21 cellular contexts compared by ENCODE assay signal in genomic region chr16:86986809-86987487, GRCh38.
DNase-seq lines count a peak whose midpoint lies in the region; ATAC-seq, FAIRE-seq and TF ChIP-seq lines count a peak whose summit lies in the region.
"Had no signal": no experiment of that assay in that cellular context is flagged by ENCODE, and none has a peak within 500 bp of the region (broad histone marks: within the 10 kb centered on the region; RNA-seq: fewer than 3 reads in every experiment).

No MANE protein-coding gene starts in this region.

- ATAC-seq in HG03521 (IDR thresholded peaks at IDR 0.05; ENCODE audit: unreplicated experiment): no peak

- peaks cover 6% of the 10 kb centered on the region for H3K27me3 Mint-ChIP-seq in activated CD4-positive, alpha-beta T cell treated with anti-CD3 and anti-CD28 coated beads, Interleukin-2, amount 10 ng/mL, durations not matched to agents 7 days and 5 days
- no peaks in the 10 kb centered on the region for H3K27me3 Mint-ChIP-seq in activated CD4-positive, alpha-beta T cell treated with anti-CD3 and anti-CD28 coated beads, Interleukin-2, amount 10 ng/mL, durations not matched to agents 24 days and 14 days

- no peak overlapping the region for H3K18ac ChIP-seq in neuronal stem cell (ENCODE audit: low read length)

- H2BK120ac ChIP-seq in neuronal stem cell (ENCODE audit: low read depth, low read length): no peak overlapping the region

- H3K4me3 Mint-ChIP-seq in activated CD4-positive, alpha-beta T cell treated with anti-CD3 and anti-CD28 coated beads, Interleukin-2, amount 10 ng/mL, durations not matched to agents 7 days and 5 days: no peak overlapping the region
- H3K4me3 Mint-ChIP-seq in activated CD4-positive, alpha-beta T cell treated with anti-CD3 and anti-CD28 coated beads, Interleukin-2, amount 10 ng/mL, durations not matched to agents 24 days and 14 days: no peak overlapping the region

- WGBS in neuronal stem cell (ENCODE audit: extremely low coverage in 2 of 2, insufficient read length in 2 of 2, insufficient replicate concordance in 1 of 2), 2 donors: no CpG with 5 or more reads among the region's 18 CpGs
- 88% methylated on average over 17 of the region's 18 CpGs for WGBS in smooth muscle cell (ENCODE audit: low lambda C conversion rate)

- no peak for DNase-seq in activated CD4-positive, alpha-beta T cell treated with anti-CD3 and anti-CD28 coated beads, Interleukin-2, amount 10 ng/mL, durations not matched to agents 7 days and 5 days
- DNase-seq in activated CD4-positive, alpha-beta T cell treated with anti-CD3 and anti-CD28 coated beads, Interleukin-2, amount 10 ng/mL, durations not matched to agents 24 days and 14 days: no peak
- DNase-seq in ELR (ENCODE audit: low read depth) (peak; percentile 19), bronchial epithelial cell (ENCODE audit: low read depth) (no peak), neuronal stem cell (ENCODE audit: low spot score) (no peak), MM.1S (no peak), smooth muscle cell (lab: John Stamatoyannopoulos, UW; ENCODE audit: unreplicated experiment) (no peak)
- DNase-seq: AML-193, DND-41, NCI-H1092, NCI-H1694, NCI-H2081 treated with DMSO at 0.1 percent for 48 hours, NCI-H510A treated with DMSO at 0.1 percent for 48 hours, NCI-H774, OCI-M1, SIG-M5 had no signal

- H3K27ac ChIP-seq in neuronal stem cell (replicated peaks; ENCODE audit: low read length) (no peak overlapping the region), MM.1S (ENCODE audit: low read length) (no peak overlapping the region), smooth muscle cell (ENCODE audit: low read depth) (no peak overlapping the region)
- H3K27ac ChIP-seq: 22Rv1, C4-2B had no signal

- peaks cover 5% of the 10 kb centered on the region for H3K4me1 Mint-ChIP-seq in activated CD4-positive, alpha-beta T cell treated with anti-CD3 and anti-CD28 coated beads, Interleukin-2, amount 10 ng/mL, durations not matched to agents 7 days and 5 days
- H3K4me1 Mint-ChIP-seq in activated CD4-positive, alpha-beta T cell treated with anti-CD3 and anti-CD28 coated beads, Interleukin-2, amount 10 ng/mL, durations not matched to agents 24 days and 14 days: peaks cover 4% of the 10 kb centered on the region

- CTCF ChIA-PET in activated CD4-positive, alpha-beta T cell treated with anti-CD3 and anti-CD28 coated beads, Interleukin-2, amount 10 ng/mL, durations not matched to agents 7 days and 5 days (lab: Charles Lee): no interaction called here

- H2AFZ ChIP-seq in neuronal stem cell (ENCODE audit: low read length): no peak overlapping the region
- no peak overlapping the region for H2AFZ ChIP-seq in MM.1S (ENCODE audit: low read length)
- no peak overlapping the region for H2AFZ ChIP-seq in smooth muscle cell (ENCODE audit: low read depth)

- H3K9me3 Mint-ChIP-seq in activated CD4-positive, alpha-beta T cell treated with anti-CD3 and anti-CD28 coated beads, Interleukin-2, amount 10 ng/mL, durations not matched to agents 7 days and 5 days: peaks cover 3% of the 10 kb centered on the region
- H3K9me3 Mint-ChIP-seq in activated CD4-positive, alpha-beta T cell treated with anti-CD3 and anti-CD28 coated beads, Interleukin-2, amount 10 ng/mL, durations not matched to agents 24 days and 14 days: no peaks in the 10 kb centered on the region

- H3K27me3 ChIP-seq in bronchial epithelial cell (ENCODE audit: control insufficient read depth, insufficient read depth, low read length) (no peaks in the 10 kb centered on the region), neuronal stem cell (ENCODE audit: control insufficient read depth in 3 of 3, insufficient read depth in 3 of 3, low read depth in 1 of 3, low read length in 3 of 3) (no peaks in the 10 kb centered on the region), MM.1S (replicated peaks; ENCODE audit: insufficient read depth, low read length) (peaks cover 29% of the 10 kb centered on the region), smooth muscle cell (ENCODE audit: low read depth) (no peaks in the 10 kb centered on the region)

- no peak overlapping the region for H3K14ac ChIP-seq in neuronal stem cell (ENCODE audit: low read length)

- no peak overlapping the region for H3K4ac ChIP-seq in neuronal stem cell (ENCODE audit: low read length)

- no peaks in the 10 kb centered on the region for H4K20me1 ChIP-seq in MM.1S (ENCODE audit: insufficient read depth, low read length)
- no peaks in the 10 kb centered on the region for H4K20me1 ChIP-seq in smooth muscle cell (ENCODE audit: low read depth)

- H3K23ac ChIP-seq in neuronal stem cell (ENCODE audit: low read depth, low read length, poor library complexity): no peak overlapping the region

- no peak for TF ChIP-seq CTCF in bronchial epithelial cell (IDR thresholded peaks at IDR 0.05; ENCODE audit: insufficient read depth, low read length, severe bottlenecking)
- no peak for TF ChIP-seq CTCF in MM.1S (IDR thresholded peaks at IDR 0.05; ENCODE audit: low read length)
- TF ChIP-seq CTCF in smooth muscle cell (IDR thresholded peaks at IDR 0.05; ENCODE audit: borderline replicate concordance, insufficient read depth, poor library complexity, severe bottlenecking): no peak

- H3K36me3 ChIP-seq in bronchial epithelial cell (ENCODE audit: control insufficient read depth, insufficient read depth, low read length) (no peaks in the 10 kb centered on the region), neuronal stem cell (replicated peaks in 1 of 2; ENCODE audit: control insufficient read depth in 2 of 2, insufficient read depth in 2 of 2, low read length in 2 of 2) (no peaks in the 10 kb centered on the region), MM.1S (replicated peaks; ENCODE audit: insufficient read depth, low read length) (no peaks in the 10 kb centered on the region), smooth muscle cell (ENCODE audit: low read depth) (no peaks in the 10 kb centered on the region)

- POLR2A ChIA-PET in activated CD4-positive, alpha-beta T cell treated with anti-CD3 and anti-CD28 coated beads, Interleukin-2, amount 10 ng/mL, durations not matched to agents 7 days and 5 days (lab: Charles Lee): no interaction called here

- H3K9ac ChIP-seq in neuronal stem cell (ENCODE audit: low read depth, low read length, poor library complexity): peak overlapping the region; percentile 10
- no peak overlapping the region for H3K9ac ChIP-seq in MM.1S (ENCODE audit: low read length)
- H3K9ac ChIP-seq in smooth muscle cell (ENCODE audit: low read depth): no peak overlapping the region

- peak overlapping the region; percentile 34 for H2BK15ac ChIP-seq in neuronal stem cell (ENCODE audit: low read length)

- FAIRE-seq in bronchial epithelial cell (lab: Jason Lieb, UNC): peak; percentile 81
- FAIRE-seq: G401.6, H54 had no signal

- H3F3A ChIP-seq in MM.1S (ENCODE audit: insufficient read depth, low read length) (no peaks in the 10 kb centered on the region), smooth muscle cell (ENCODE audit: low read depth) (peaks cover 15% of the 10 kb centered on the region)

- peak overlapping the region; percentile 60 for H2BK12ac ChIP-seq in neuronal stem cell (ENCODE audit: low read length)

- H3K4me2 ChIP-seq in neuronal stem cell (ENCODE audit: insufficient read depth, low read length, poor library complexity, severe bottlenecking) (no peak overlapping the region), MM.1S (ENCODE audit: low read depth, low read length) (no peak overlapping the region), smooth muscle cell (no peak overlapping the region)

- H4K91ac ChIP-seq in neuronal stem cell (ENCODE audit: low read depth, low read length, poor library complexity): no peak overlapping the region

- no peaks in the 10 kb centered on the region for H3K36me3 Mint-ChIP-seq in activated CD4-positive, alpha-beta T cell treated with anti-CD3 and anti-CD28 coated beads, Interleukin-2, amount 10 ng/mL, durations not matched to agents 7 days and 5 days (ENCODE audit: low read depth)
- H3K36me3 Mint-ChIP-seq in activated CD4-positive, alpha-beta T cell treated with anti-CD3 and anti-CD28 coated beads, Interleukin-2, amount 10 ng/mL, durations not matched to agents 24 days and 14 days (ENCODE audit: low read depth): no peaks in the 10 kb centered on the region

- H3K27ac Mint-ChIP-seq in activated CD4-positive, alpha-beta T cell treated with anti-CD3 and anti-CD28 coated beads, Interleukin-2, amount 10 ng/mL, durations not matched to agents 7 days and 5 days: peak overlapping the region; percentile 2
- H3K27ac Mint-ChIP-seq in activated CD4-positive, alpha-beta T cell treated with anti-CD3 and anti-CD28 coated beads, Interleukin-2, amount 10 ng/mL, durations not matched to agents 24 days and 14 days: no peak overlapping the region

- intact Hi-C loops in activated CD4-positive, alpha-beta T cell treated with anti-CD3 and anti-CD28 coated beads, Interleukin-2, amount 10 ng/mL, durations not matched to agents 24 days and 14 days (cut with micrococcal nuclease): no loop called here

- H3K4me3 ChIP-seq in bronchial epithelial cell (ENCODE audit: low read depth, low read length): no peak overlapping the region
- no peak overlapping the region for H3K4me3 ChIP-seq in neuronal stem cell (ENCODE audit: low read length in 2 of 2)
- no peak overlapping the region for H3K4me3 ChIP-seq in MM.1S (ENCODE audit: low read length)
- H3K4me3 ChIP-seq in smooth muscle cell: no peak overlapping the region

- H4K8ac ChIP-seq in neuronal stem cell (ENCODE audit: low read depth, low read length): no peak overlapping the region

- no peaks in the 10 kb centered on the region for H3K9me3 ChIP-seq in neuronal stem cell (replicated peaks in 1 of 2; ENCODE audit: control insufficient read depth in 2 of 2, insufficient read depth in 1 of 2, low read depth in 1 of 2, low read length in 2 of 2)
- H3K9me3 ChIP-seq in MM.1S (replicated peaks; ENCODE audit: insufficient read depth, low read length): no peaks in the 10 kb centered on the region
- no peaks in the 10 kb centered on the region for H3K9me3 ChIP-seq in smooth muscle cell (replicated peaks; ENCODE audit: low read depth)

- H3K9me2 ChIP-seq in MM.1S (replicated peaks; ENCODE audit: insufficient read depth, low read length): no peaks in the 10 kb centered on the region

- H3K4me1 ChIP-seq in neuronal stem cell (ENCODE audit: control insufficient read depth in 2 of 2, insufficient read depth in 1 of 2, low read depth in 1 of 2, low read length in 2 of 2) (peaks cover 0 to 12% of the 10 kb centered on the region in 2 donors), MM.1S (ENCODE audit: low read length) (no peaks in the 10 kb centered on the region), smooth muscle cell (ENCODE audit: low read depth) (peaks cover 12% of the 10 kb centered on the region)

- no peaks in the 10 kb centered on the region for H3K79me2 ChIP-seq in MM.1S (ENCODE audit: low read length)
- H3K79me2 ChIP-seq in smooth muscle cell (ENCODE audit: low read depth): no peaks in the 10 kb centered on the region

- H3K79me1 ChIP-seq in neuronal stem cell (ENCODE audit: low read depth, low read length): no peaks in the 10 kb centered on the region

- H2AK5ac ChIP-seq in neuronal stem cell (ENCODE audit: low read depth, low read length): peak overlapping the region; percentile 20

- no peak overlapping the region for H2BK5ac ChIP-seq in neuronal stem cell (ENCODE audit: low read length)
